ENCODE assay signal across 36 cellular contexts in genomic region chr2:1422716-1423285, GRCh38. TPM values are rescaled to one million over a fixed set of nuclear protein-coding genes. Genes with fewer than 3 reads are reported as not detected.
"Had no signal": no experiment of that assay in that cellular context is flagged by ENCODE, and none has a peak within 500 bp of the region (broad histone marks: within the 10 kb centered on the region; RNA-seq: fewer than 3 reads in every experiment).

No MANE protein-coding gene starts in this region.

- H3K4me3 ChIP-seq: adrenal gland, body of pancreas, breast epithelium had no signal

- H3K9me3 Mint-ChIP-seq: activated B cell treated with CpG ODN at 0.5 μM for 24 hours; activated CD4-positive, alpha-beta memory T cell treated with anti-CD3 and anti-CD28 coated beads for 36 hours; activated CD4-positive, alpha-beta T cell treated with anti-CD3 and anti-CD28 coated beads, Interleukin-2, amount 10 ng/mL, durations not matched to agents 24 days and 14 days; activated CD8-positive, alpha-beta T cell treated with anti-CD3 and anti-CD28 coated beads for 36 hours; activated naive CD4-positive, alpha-beta T cell treated with anti-CD3 and anti-CD28 coated beads for 36 hours; activated naive CD4-positive, alpha-beta T cell treated with anti-CD3 and anti-CD28 coated beads, Interleukin-2, amount 50 U/mL, for 72 hours; activated naive CD8-positive, alpha-beta T cell treated with anti-CD3 and anti-CD28 coated beads for 36 hours; activated T-cell treated with anti-CD3 and anti-CD28 coated beads, Interleukin-2, amount 50 U/mL, for 4 hours; activated T-cell treated with anti-CD3 and anti-CD28 coated beads, Interleukin-2, amount 50 U/mL, for 72 hours; activated T-helper 1 cell treated with anti-CD3 and anti-CD28 coated beads, Interleukin-12 subunit alpha, Interleukin-12 subunit beta, Interleukin-2, Interleukin-4 antibody, amounts not matched to agents 30 ng/mL and 10 ng/mL and 1 ng/mL, durations not matched to agents 14 hours and 24 hours and 36 hours; activated T-helper 17 cell treated with anti-CD3 and anti-CD28 coated beads, Interleukin-2, amount 50 U/mL, for 72 hours; T-helper 1 cell treated with Interleukin-12 subunit alpha and Interleukin-12 subunit beta and Interleukin-4 antibody, amounts not matched to agents 30 μg/mL and 1 μg/mL, for 36 hours; T-helper 2 cell treated with Interferon-gamma antibody and Interleukin-4, amounts not matched to agents 5 μg/mL and 100 μg/mL, for 36 hours had no signal

- H3K27ac ChIP-seq: adrenal gland, body of pancreas, brain microvascular endothelial cell, breast epithelium, VCaP had no signal

- H3K27ac Mint-ChIP-seq: activated B cell treated with CpG ODN at 0.5 μM for 24 hours; activated CD4-positive, alpha-beta memory T cell treated with anti-CD3 and anti-CD28 coated beads for 36 hours; activated CD4-positive, alpha-beta T cell treated with anti-CD3 and anti-CD28 coated beads, Interleukin-2, amount 10 ng/mL, durations not matched to agents 24 days and 14 days; activated CD8-positive, alpha-beta T cell treated with anti-CD3 and anti-CD28 coated beads for 36 hours; activated naive CD4-positive, alpha-beta T cell treated with anti-CD3 and anti-CD28 coated beads for 36 hours; activated naive CD4-positive, alpha-beta T cell treated with anti-CD3 and anti-CD28 coated beads, Interleukin-2, amount 50 U/mL, for 72 hours; activated naive CD8-positive, alpha-beta T cell treated with anti-CD3 and anti-CD28 coated beads for 36 hours; activated T-cell treated with anti-CD3 and anti-CD28 coated beads, Interleukin-2, amount 50 U/mL, for 72 hours; activated T-helper 1 cell treated with anti-CD3 and anti-CD28 coated beads, Interleukin-12 subunit alpha, Interleukin-12 subunit beta, Interleukin-2, Interleukin-4 antibody, amounts not matched to agents 30 ng/mL and 10 ng/mL and 1 ng/mL, durations not matched to agents 14 hours and 24 hours and 36 hours; activated T-helper 17 cell treated with anti-CD3 and anti-CD28 coated beads, Interleukin-2, amount 50 U/mL, for 72 hours; T-helper 1 cell treated with Interleukin-12 subunit alpha and Interleukin-12 subunit beta and Interleukin-4 antibody, amounts not matched to agents 30 μg/mL and 1 μg/mL, for 36 hours; T-helper 2 cell treated with Interferon-gamma antibody and Interleukin-4, amounts not matched to agents 5 μg/mL and 100 μg/mL, for 36 hours had no signal

- H3K36me3 ChIP-seq: adrenal gland, brain microvascular endothelial cell, breast epithelium had no signal

- H3K36me3 Mint-ChIP-seq: activated CD4-positive, alpha-beta memory T cell treated with anti-CD3 and anti-CD28 coated beads for 36 hours; activated naive CD4-positive, alpha-beta T cell treated with anti-CD3 and anti-CD28 coated beads, Interleukin-2, amount 50 U/mL, for 72 hours; activated naive CD8-positive, alpha-beta T cell treated with anti-CD3 and anti-CD28 coated beads for 36 hours had no signal

- H3K9me3 ChIP-seq: adrenal gland, body of pancreas, breast epithelium had no signal

- H3K27me3 Mint-ChIP-seq: activated B cell treated with CpG ODN at 0.5 μM for 24 hours; activated CD4-positive, alpha-beta memory T cell treated with anti-CD3 and anti-CD28 coated beads for 36 hours; activated T-helper 17 cell treated with anti-CD3 and anti-CD28 coated beads, Interleukin-2, amount 50 U/mL, for 72 hours had no signal

- DNase-seq: activated B cell treated with CpG ODN at 0.5 μM for 24 hours; activated CD4-positive, alpha-beta memory T cell treated with anti-CD3 and anti-CD28 coated beads for 36 hours; activated CD4-positive, alpha-beta T cell treated with anti-CD3 and anti-CD28 coated beads for 4 hours; activated CD4-positive, alpha-beta T cell treated with anti-CD3 and anti-CD28 coated beads, Interleukin-2, amount 10 ng/mL, durations not matched to agents 24 days and 14 days; activated CD4-positive, alpha-beta T cell treated with anti-CD3 and anti-CD28 coated beads, Interleukin-2, amount 50 U/mL, for 1 hour; activated CD4-positive, alpha-beta T cell treated with anti-CD3 and anti-CD28 coated beads, Interleukin-2, amount 50 U/mL, for 4 hours; activated CD4-positive, CD25-positive, alpha-beta regulatory T cell treated with anti-CD3 and anti-CD28 coated beads, Interleukin-2, amount 50 U/mL, for 72 hours; activated CD8-positive, alpha-beta memory T cell treated with anti-CD3 and anti-CD28 coated beads, Interleukin-2, amount 50 U/mL, for 4 hours; activated CD8-positive, alpha-beta T cell treated with anti-CD3 and anti-CD28 coated beads for 36 hours; activated effector memory CD4-positive, alpha-beta T cell treated with anti-CD3 and anti-CD28 coated beads, Interleukin-2, amount 50 U/mL, for 16 hours; activated naive CD4-positive, alpha-beta T cell treated with anti-CD3 and anti-CD28 coated beads for 36 hours; activated naive CD4-positive, alpha-beta T cell treated with anti-CD3 and anti-CD28 coated beads, Interleukin-2, amount 50 U/mL, for 16 hours; activated naive CD8-positive, alpha-beta T cell treated with anti-CD3 and anti-CD28 coated beads for 36 hours; activated T-cell treated with anti-CD3 and anti-CD28 coated beads for 4 hours; activated T-cell treated with anti-CD3 and anti-CD28 coated beads, Interleukin-2, amount 50 U/mL, for 1 hour; activated T-cell treated with anti-CD3 and anti-CD28 coated beads, Interleukin-2, amount 50 U/mL, for 4 hours; activated T-cell treated with anti-CD3 and anti-CD28 coated beads, Interleukin-2, amount 50 U/mL, for 72 hours; adrenal gland; amniotic stem cell; aorta; body of pancreas; brain microvascular endothelial cell; central memory CD4-positive, alpha-beta T cell; SW 1271; T-helper 1 cell; T-helper 2 cell; T-helper 9 cell had no signal

- H3K4me1 ChIP-seq: adrenal gland, body of pancreas, breast epithelium had no signal

- H3K4me1 Mint-ChIP-seq: activated B cell treated with CpG ODN at 0.5 μM for 24 hours; activated CD4-positive, alpha-beta T cell treated with anti-CD3 and anti-CD28 coated beads, Interleukin-2, amount 10 ng/mL, durations not matched to agents 24 days and 14 days; activated naive CD8-positive, alpha-beta T cell treated with anti-CD3 and anti-CD28 coated beads for 36 hours; activated T-helper 17 cell treated with anti-CD3 and anti-CD28 coated beads, Interleukin-2, amount 50 U/mL, for 72 hours had no signal

- H3K4me3 Mint-ChIP-seq: activated B cell treated with CpG ODN at 0.5 μM for 24 hours; activated CD4-positive, alpha-beta memory T cell treated with anti-CD3 and anti-CD28 coated beads for 36 hours; activated CD4-positive, alpha-beta T cell treated with anti-CD3 and anti-CD28 coated beads, Interleukin-2, amount 10 ng/mL, durations not matched to agents 24 days and 14 days; activated CD8-positive, alpha-beta T cell treated with anti-CD3 and anti-CD28 coated beads for 36 hours; activated naive CD4-positive, alpha-beta T cell treated with anti-CD3 and anti-CD28 coated beads for 36 hours; activated naive CD8-positive, alpha-beta T cell treated with anti-CD3 and anti-CD28 coated beads for 36 hours; activated T-cell treated with anti-CD3 and anti-CD28 coated beads, Interleukin-2, amount 50 U/mL, for 4 hours; activated T-cell treated with anti-CD3 and anti-CD28 coated beads, Interleukin-2, amount 50 U/mL, for 72 hours; activated T-helper 1 cell treated with anti-CD3 and anti-CD28 coated beads, Interleukin-12 subunit alpha, Interleukin-12 subunit beta, Interleukin-2, Interleukin-4 antibody, amounts not matched to agents 30 ng/mL and 10 ng/mL and 1 ng/mL, durations not matched to agents 14 hours and 24 hours and 36 hours; activated T-helper 17 cell treated with anti-CD3 and anti-CD28 coated beads, Interleukin-2, amount 50 U/mL, for 72 hours; T-helper 1 cell treated with Interleukin-12 subunit alpha and Interleukin-12 subunit beta and Interleukin-4 antibody, amounts not matched to agents 30 μg/mL and 1 μg/mL, for 36 hours; T-helper 2 cell treated with Interferon-gamma antibody and Interleukin-4, amounts not matched to agents 5 μg/mL and 100 μg/mL, for 36 hours had no signal

- H3K27me3 ChIP-seq: adrenal gland, body of pancreas, brain microvascular endothelial cell had no signal

RNA-seq across cellular contexts. Expression of gene TPO, which starts 9.5 kb away (rescaled TPM):
- total RNA-seq: activated B cell treated with CpG ODN at 0.5 μM for 24 hours; activated CD4-positive, alpha-beta memory T cell treated with anti-CD3 and anti-CD28 coated beads for 36 hours; activated CD4-positive, alpha-beta T cell treated with anti-CD3 and anti-CD28 coated beads, Interleukin-2, amount 10 ng/mL, durations not matched to agents 24 days and 14 days; activated CD8-positive, alpha-beta memory T cell treated with anti-CD3 and anti-CD28 coated beads for 36 hours; activated CD8-positive, alpha-beta T cell treated with anti-CD3 and anti-CD28 coated beads for 36 hours; activated naive CD4-positive, alpha-beta T cell treated with anti-CD3 and anti-CD28 coated beads for 36 hours; activated naive CD4-positive, alpha-beta T cell treated with anti-CD3 and anti-CD28 coated beads, Interleukin-2, amount 50 U/mL, for 72 hours; activated naive CD8-positive, alpha-beta T cell treated with anti-CD3 and anti-CD28 coated beads for 36 hours; activated T-cell treated with anti-CD3 and anti-CD28 coated beads, Interleukin-2, amount 50 U/mL, for 4 hours; activated T-cell treated with anti-CD3 and anti-CD28 coated beads, Interleukin-2, amount 50 U/mL, for 72 hours; activated T-helper 1 cell treated with anti-CD3 and anti-CD28 coated beads, Interleukin-12 subunit alpha, Interleukin-12 subunit beta, Interleukin-2, Interleukin-4 antibody, amounts not matched to agents 30 ng/mL and 10 ng/mL and 1 ng/mL, durations not matched to agents 14 hours and 24 hours and 36 hours; astrocyte had no signal
- polyA plus RNA-seq: aorta had no signal
